ENCODE assay signal across 8 cellular contexts in genomic region chr14:89415139-89415538, GRCh38. TPM values are rescaled to one million over a fixed set of nuclear protein-coding genes. Genes with fewer than 3 reads are reported as not detected.
A peak's percentile ranks its signal among the peaks of the same experiment; 100 is the strongest.
DNase-seq lines count a peak whose midpoint lies in the region; ATAC-seq and TF ChIP-seq lines count a peak whose summit lies in the region.

No MANE protein-coding gene starts in this region.

- ATAC-seq in T-helper 17 cell (no peak), HG03469 (IDR thresholded peaks at IDR 0.05; ENCODE audit: unreplicated experiment) (no peak), HG02588 (IDR thresholded peaks at IDR 0.05; ENCODE audit: unreplicated experiment) (no peak)

- no peak for TF ChIP-seq POLR2A in sigmoid colon (IDR thresholded peaks at IDR 0.05)

- 6 to 52% methylated on average over 5 of the region's 5 CpGs for WGBS in sigmoid colon, 2 donors

- H3K9me3 ChIP-seq in T-helper 17 cell (ENCODE audit: control insufficient read depth, low read length, poor library complexity, severe bottlenecking) = peaks cover 2% of the 10 kb centered on the region
- H3K9me3 ChIP-seq in sigmoid colon = peaks cover 0 to 2% (median 0%) of the 10 kb centered on the region in 4 donors
- H3K9me3 ChIP-seq in WERI-Rb-1 (ENCODE audit: severe bottlenecking) = no peaks in the 10 kb centered on the region

- TF ChIP-seq CTCF in GM12875 (IDR thresholded peaks at IDR 0.05; ENCODE audit: borderline replicate concordance, insufficient read depth, low read depth, low read length) = no peak
- no peak for TF ChIP-seq CTCF in fibroblast of pulmonary artery (IDR thresholded peaks at IDR 0.05; ENCODE audit: low read length, missing control alignments)
- no peak for TF ChIP-seq CTCF in sigmoid colon (IDR thresholded peaks at IDR 0.05)
- TF ChIP-seq CTCF in WERI-Rb-1 (IDR thresholded peaks at IDR 0.05; ENCODE audit: low read depth, low read length) = no peak

- H3K27ac Mint-ChIP-seq in T-helper 17 cell = peak overlapping the region; percentile 97

- peak overlapping the region; percentile 64 for H3K4me3 Mint-ChIP-seq in T-helper 17 cell

- peaks cover 0 to 48% (median 32%) of the 10 kb centered on the region in 4 donors for H3K4me1 ChIP-seq in sigmoid colon

- H3K4me3 ChIP-seq in GM12875 (ENCODE audit: low read depth, low read length) = peak overlapping the region; percentile 92
- peak overlapping the region; percentile 91 for H3K4me3 ChIP-seq in fibroblast of pulmonary artery (replicated peaks; ENCODE audit: low read depth, low read length)
- peak overlapping the region; percentile 77 to 99 (median 94) for H3K4me3 ChIP-seq in sigmoid colon
- H3K4me3 ChIP-seq in WERI-Rb-1 (ENCODE audit: low read depth, low read length) = no peak overlapping the region

- intact Hi-C loops in sigmoid colon (cut with DNase I) = loop anchor here (5.0 kb wide), 2 partner anchors 202 to 287 kb away; no protein-coding TSS in a partner anchor

- DNase-seq in T-helper 17 cell = no peak
- DNase-seq in fibroblast of pulmonary artery (ENCODE audit: low read depth) = no peak
- peak; percentile 21 for DNase-seq in sigmoid colon
- no peak for DNase-seq in WERI-Rb-1
- no peak for DNase-seq in effector CD8-positive, alpha-beta T cell (lab: John Stamatoyannopoulos, UW)

- H3K27me3 Mint-ChIP-seq in T-helper 17 cell = no peaks in the 10 kb centered on the region

- no peaks in the 10 kb centered on the region for H3K36me3 Mint-ChIP-seq in T-helper 17 cell (ENCODE audit: low read depth)

- H3K27me3 ChIP-seq in sigmoid colon = no peaks in the 10 kb centered on the region
- H3K27me3 ChIP-seq in WERI-Rb-1 (ENCODE audit: insufficient read depth, low read depth, severe bottlenecking) = no peaks in the 10 kb centered on the region

- H3K27ac ChIP-seq in sigmoid colon = peak overlapping the region; percentile 96 to 99 (median 98)
- no peak overlapping the region for H3K27ac ChIP-seq in WERI-Rb-1

- peaks cover 23% of the 10 kb centered on the region for H3K4me1 Mint-ChIP-seq in T-helper 17 cell

- no peak for TF ChIP-seq EP300 in sigmoid colon (IDR thresholded peaks at IDR 0.05)

- H3K36me3 ChIP-seq in sigmoid colon (peaks cover 0 to 18% (median 4%) of the 10 kb centered on the region in 4 donors), WERI-Rb-1 (peaks cover 6% of the 10 kb centered on the region)

RNA-seq across cellular contexts. Expression of gene FOXN3, which starts 1.9 kb away (rescaled TPM):
- total RNA-seq in T-helper 17 cell (100 to 1,000 TPM; 116 to 117 TPM), sigmoid colon (100 to 1,000 TPM; 104 to 146 (median 113) TPM)
- 10 to 100 TPM; 24.6 to 33.6 (median 25.7) TPM for polyA plus RNA-seq in sigmoid colon
